ENCODE assay signal across 8 cellular contexts in genomic region chr15:66293085-66293418, GRCh38. TPM values are rescaled to one million over a fixed set of nuclear protein-coding genes. Genes with fewer than 3 reads are reported as not detected.
DNase-seq lines count a peak whose midpoint lies in the region; ATAC-seq, FAIRE-seq and TF ChIP-seq lines count a peak whose summit lies in the region.

No MANE protein-coding gene starts in this region.

- no peak for TF ChIP-seq POLR2A in H1 (IDR thresholded peaks at IDR 0.05; ENCODE audit: control extremely low read depth in 1 of 2, low read depth in 2 of 2, low read length in 2 of 2)

- no peaks in the 10 kb centered on the region for H3K36me3 ChIP-seq in CD8-positive, alpha-beta T cell (ENCODE audit: insufficient read depth, low read length)
- no peaks in the 10 kb centered on the region for H3K36me3 ChIP-seq in MM.1S (replicated peaks; ENCODE audit: insufficient read depth, low read length)
- H3K36me3 ChIP-seq in H1 (ENCODE audit: control insufficient read depth in 2 of 4, insufficient read depth in 4 of 4, low read length in 3 of 4) = no peaks in the 10 kb centered on the region

- H4K8ac ChIP-seq in H1 (ENCODE audit: extremely low read depth, insufficient read depth, low read length) = peak overlapping the region; percentile 88

- intact Hi-C loops in CD8-positive, alpha-beta T cell (cut with DNase I, micrococcal nuclease) = loop anchor here (2.0 to 10.0 kb wide), 7 partner anchors 64 to 1549 kb away; partner anchors contain the start of genes MAP2K1 (in 2 of the 2), RAB11A (in 2 of the 2), RPL4 (in 2 of the 2) and ZWILCH (in 2 of the 2)

- H3K9ac ChIP-seq in MM.1S (ENCODE audit: low read length) (peak overlapping the region; percentile 84), H1 (replicated peaks in 1 of 4; ENCODE audit: extremely low read depth in 1 of 4, low read depth in 3 of 4, low read length in 3 of 4) (peak overlapping the region in 3 of 4 experiments; percentile 58 to 73 (median 69); a peak in 6 of 7 replicates)

- no peak overlapping the region for H3K23ac ChIP-seq in H1 (ENCODE audit: insufficient read length)

- H3K27ac ChIP-seq in CD8-positive, alpha-beta T cell (ENCODE audit: low read depth, low read length) = peak overlapping the region; percentile 86
- H3K27ac ChIP-seq in MM.1S (ENCODE audit: low read length) (peak overlapping the region; percentile 73; the same call in 1 of the 2 replicates), H1 (ENCODE audit: low read depth, low read length) (peak overlapping the region; percentile 65; the same call in 1 of the 2 replicates)

- H3K4me2 ChIP-seq in MM.1S (ENCODE audit: low read depth, low read length) (peak overlapping the region; percentile 76), H1 (ENCODE audit: insufficient read depth in 1 of 2, low read depth in 2 of 2, low read length in 2 of 2) (peak overlapping the region; percentile 81 to 88)

- H3K4me3 ChIP-seq in CD8-positive, alpha-beta T cell (ENCODE audit: low read depth, low read length) = peak overlapping the region; percentile 72
- H3K4me3 ChIP-seq in MM.1S (ENCODE audit: low read length) (peak overlapping the region; percentile 79), H1 (ENCODE audit: extremely low read depth in 1 of 4, insufficient read depth in 2 of 4, low read depth in 3 of 4, low read length in 4 of 4) (peak overlapping the region; percentile 54 to 73 (median 60))

- H2AFZ ChIP-seq in MM.1S (ENCODE audit: low read length) (peak overlapping the region; percentile 79), H1 (ENCODE audit: low read length) (peak overlapping the region; percentile 97)

- H3K27me3 Mint-ChIP-seq in CD8-positive, alpha-beta T cell (ENCODE audit: low read depth) = no peaks in the 10 kb centered on the region
- no peaks in the 10 kb centered on the region for H3K27me3 Mint-ChIP-seq in nephron (ENCODE audit: low read depth)

- TF ChIP-seq RAD21 in H1 (IDR thresholded peaks at IDR 0.05 in 1 of 2, conservative IDR thresholded peaks at IDR 0.05 in 1 of 2; ENCODE audit: low read depth in 2 of 2, low read length in 2 of 2) = no peak

- no peak overlapping the region for H2AK5ac ChIP-seq in H1 (ENCODE audit: low read depth, low read length)

- CTCF ChIA-PET in CD8-positive, alpha-beta T cell (lab: Charles Lee) = interaction anchor here (1.4 kb wide), 1 partner anchor 206 kb away, joined by 3 read pairs; no protein-coding TSS in a partner anchor
- CTCF ChIA-PET in H1 (lab: Charles Lee; ENCODE audit: partially characterized antibody) = interaction anchor here (0.6 to 1.0 kb wide), 3 partner anchors 9 to 163 kb away, joined by 3 to 5 read pairs (median 3); no protein-coding TSS in a partner anchor

- H3K4ac ChIP-seq in H1 (replicated peaks; ENCODE audit: insufficient read length, low read depth, low read length) = no peak overlapping the region

- H3K9me2 ChIP-seq in MM.1S (replicated peaks; ENCODE audit: insufficient read depth, low read length) = no peaks in the 10 kb centered on the region

- peaks cover 49% of the 10 kb centered on the region for H3K4me1 Mint-ChIP-seq in CD8-positive, alpha-beta T cell (ENCODE audit: low read depth)
- H3K4me1 Mint-ChIP-seq in nephron = peaks cover 37% of the 10 kb centered on the region

- peaks cover 13% of the 10 kb centered on the region for H3K36me3 Mint-ChIP-seq in CD8-positive, alpha-beta T cell
- H3K36me3 Mint-ChIP-seq in nephron (ENCODE audit: low read depth) = peaks cover 9% of the 10 kb centered on the region

- DNase-seq in CD8-positive, alpha-beta T cell = no peak
- DNase-seq in MM.1S (no peak), H1 (ENCODE audit: low read depth in 1 of 2, low spot score in 2 of 2) (no peak), OCI-M1 (lab: John Stamatoyannopoulos, UW) (no peak), NK-92 (lab: John Stamatoyannopoulos, UW; ENCODE audit: unreplicated experiment) (no peak)
- no peak for DNase-seq in NK-92 treated with Interleukin-12 subunit alpha and Interleukin-12 subunit beta, amount 100 ng/mL, for 24 hours (lab: John Stamatoyannopoulos, UW)

- peak overlapping the region; percentile 47 for H2BK120ac ChIP-seq in H1 (replicated peaks; ENCODE audit: low read depth, low read length)

- H3K9me3 ChIP-seq in CD8-positive, alpha-beta T cell (ENCODE audit: low read length) = no peaks in the 10 kb centered on the region
- H3K9me3 ChIP-seq in MM.1S (replicated peaks; ENCODE audit: insufficient read depth, low read length) = no peaks in the 10 kb centered on the region
- H3K9me3 ChIP-seq in H1 (ENCODE audit: insufficient read depth in 2 of 2, low read depth in 1 of 2, low read length in 1 of 2) = no peaks in the 10 kb centered on the region

- TF ChIP-seq EP300 in H1 (IDR thresholded peaks at IDR 0.05; ENCODE audit: borderline replicate concordance in 1 of 2, low read depth in 2 of 2, low read length in 2 of 2) = no peak

- H3K9me3 Mint-ChIP-seq in CD8-positive, alpha-beta T cell = no peaks in the 10 kb centered on the region
- H3K9me3 Mint-ChIP-seq in nephron = no peaks in the 10 kb centered on the region

- H3K14ac ChIP-seq in H1 (ENCODE audit: insufficient read length) = no peak overlapping the region

- no peak overlapping the region for H2BK20ac ChIP-seq in H1 (ENCODE audit: low read length)

- H3K4me1 ChIP-seq in CD8-positive, alpha-beta T cell (ENCODE audit: insufficient read depth, low read length) = peaks cover 39% of the 10 kb centered on the region
- H3K4me1 ChIP-seq in MM.1S (ENCODE audit: low read length) = peaks cover 20% of the 10 kb centered on the region; the same call in 1 of the 2 replicates
- H3K4me1 ChIP-seq in H1 (replicated peaks in 1 of 4; ENCODE audit: control insufficient read depth in 3 of 4, insufficient read depth in 4 of 4, low read length in 3 of 4) = peaks cover 6 to 12% (median 7%) of the 10 kb centered on the region in 4 experiments; a peak in 6 of 7 replicates

- POLR2A ChIA-PET in CD8-positive, alpha-beta T cell (lab: Charles Lee) = interaction anchor here (1.2 to 2.7 kb wide), 3 partner anchors 14 to 211 kb away, joined by 3 to 9 read pairs (median 4); partner anchors contain the start of genes MAP2K1, RPL4 and ZWILCH
- POLR2A ChIA-PET in H1 (lab: Charles Lee; ENCODE audit: partially characterized antibody) = interaction anchor here (0.6 to 3.4 kb wide), 8 partner anchors 9 to 210 kb away, joined by 3 to 20 read pairs (median 4); partner anchors contain the start of gene SNAPC5

- H2BK15ac ChIP-seq in H1 (ENCODE audit: low read length) = peak overlapping the region; percentile 73; the same call in 1 of the 2 replicates

- FAIRE-seq in H1 (lab: Jason Lieb, UNC) = no peak

- H4K91ac ChIP-seq in H1 (replicated peaks; ENCODE audit: insufficient read length, low read length) = peak overlapping the region; percentile 89

- H2BK12ac ChIP-seq in H1 (ENCODE audit: low read depth, low read length) = no peak overlapping the region; the same call in 1 of the 2 replicates

- 25% methylated on average over 13 of the region's 13 CpGs; no CpG with 5 or more reads in 1 of the 2 experiments for WGBS in H1 (ENCODE audit: extremely low coverage in 1 of 2, insufficient coverage in 1 of 2, insufficient read length in 1 of 2, insufficient replicate concordance in 2 of 2, low coverage in 1 of 2, low lambda C conversion rate in 2 of 2, missing lambda C conversion rate in 1 of 2), 2 experiments

- TF ChIP-seq CTCF in CD8-positive, alpha-beta T cell (IDR thresholded peaks at IDR 0.05) = no peak
- no peak for TF ChIP-seq CTCF in MM.1S (IDR thresholded peaks at IDR 0.05; ENCODE audit: low read length)
- no peak for TF ChIP-seq CTCF in H1 (IDR thresholded peaks at IDR 0.05; ENCODE audit: control extremely low read depth in 1 of 3, insufficient read depth in 1 of 3, low read depth in 1 of 3, low read length in 3 of 3)
- TF ChIP-seq CTCF in nephron (IDR thresholded peaks at IDR 0.05; ENCODE audit: unreplicated experiment in 3 of 3) = no peak

- peak overlapping the region; percentile 92 for H3K18ac ChIP-seq in H1 (ENCODE audit: extremely low read depth, low read length)

- peak overlapping the region; percentile 42 for H3K56ac ChIP-seq in H1 (replicated peaks; ENCODE audit: insufficient read length, low read depth, low read length)

- H4K5ac ChIP-seq in H1 (ENCODE audit: insufficient read length, low read depth, low read length) = peak overlapping the region; percentile 27

- no peaks in the 10 kb centered on the region; the same call in 1 of the 2 replicates for H3K79me1 ChIP-seq in H1 (ENCODE audit: low read depth, low read length)

- H3K27me3 ChIP-seq in CD8-positive, alpha-beta T cell (ENCODE audit: insufficient read depth, low read length) = no peaks in the 10 kb centered on the region
- H3K27me3 ChIP-seq in MM.1S (replicated peaks; ENCODE audit: insufficient read depth, low read length) = no peaks in the 10 kb centered on the region
- no peaks in the 10 kb centered on the region for H3K27me3 ChIP-seq in H1 (replicated peaks in 1 of 4; ENCODE audit: control insufficient read depth in 3 of 4, extremely low read depth in 1 of 4, insufficient read depth in 3 of 4, low read length in 3 of 4)

- H3K23me2 ChIP-seq in H1 (ENCODE audit: low read depth, low read length) = peaks cover 2% of the 10 kb centered on the region; the same call in 1 of the 2 replicates

- peaks cover 12% of the 10 kb centered on the region for H3F3A ChIP-seq in MM.1S (ENCODE audit: insufficient read depth, low read length)

- no peaks in the 10 kb centered on the region for H4K20me1 ChIP-seq in MM.1S (ENCODE audit: insufficient read depth, low read length)
- no peaks in the 10 kb centered on the region for H4K20me1 ChIP-seq in H1 (replicated peaks in 1 of 2; ENCODE audit: control insufficient read depth in 1 of 2, insufficient read depth in 2 of 2, low read length in 2 of 2)

- 0 out of 2 replicates have a peak overlapping the region, but pooled peaks have one; percentile 79 for H2BK5ac ChIP-seq in H1 (ENCODE audit: low read depth, low read length)

- ATAC-seq in CD8-positive, alpha-beta T cell = no peak
- ATAC-seq in HG03432 (IDR thresholded peaks at IDR 0.05; ENCODE audit: unreplicated experiment) = no peak

- H3K79me2 ChIP-seq in MM.1S (ENCODE audit: low read length) = peaks cover 33% of the 10 kb centered on the region
- peaks cover 0 to 4% of the 10 kb centered on the region in 2 experiments; a peak in 1 of 4 replicates for H3K79me2 ChIP-seq in H1 (ENCODE audit: control insufficient read depth in 1 of 2, insufficient read depth in 2 of 2, low read length in 2 of 2)

- H3K4me3 Mint-ChIP-seq in CD8-positive, alpha-beta T cell = peak overlapping the region; percentile 82
- peak overlapping the region; percentile 80 to 91 (median 87) for H3K4me3 Mint-ChIP-seq in nephron

- peak overlapping the region; percentile 93 for H3K27ac Mint-ChIP-seq in CD8-positive, alpha-beta T cell
- peak overlapping the region; percentile 91 to 97 (median 95) for H3K27ac Mint-ChIP-seq in nephron

RNA-seq across cellular contexts. Expression of gene DIS3L, which starts 0.3 kb away (rescaled TPM):
- total RNA-seq in CD8-positive, alpha-beta T cell = 10 to 100 TPM; 16.6 to 18.8 TPM
- total RNA-seq in H1 (2021; fragmentation: NEBNext Ultra II Directional; extraction: Animal tissue kit (Norgen Biotek cat#: 25700)) = 25.0 and 31.2 TPM in 2 replicates
- polyA plus RNA-seq in H1 (2011; rRNA removed) = 5.5 and 8.7 TPM in 2 replicates
- 9.7 TPM for polyA plus RNA-seq in H1 (2011; cell fraction: cytosol; rRNA removed)
- 7.1 TPM for polyA plus RNA-seq in H1 (2011; cell fraction: nucleus; rRNA removed)
- polyA plus RNA-seq in H1 (2012, experiment 1 of 2) = 16.9 to 26.9 TPM (median 19.2 TPM) in 4 replicates
- 2.1 TPM for polyA plus RNA-seq in H1 (2012, experiment 2 of 2)
- polyA plus RNA-seq in H1 (2013, experiment 1 of 2) = 11.0 TPM
- polyA plus RNA-seq in H1 (2013, experiment 2 of 2) = 10.8 TPM
- 24.3 and 26.7 TPM in 2 replicates for polyA minus RNA-seq in H1 (2011; rRNA and poly(A)+ RNA removed)
- 14.0 TPM for polyA minus RNA-seq in H1 (2011; cell fraction: cytosol; rRNA and poly(A)+ RNA removed)
- 15.7 TPM for polyA minus RNA-seq in H1 (2011; cell fraction: nucleus; rRNA and poly(A)+ RNA removed)

RNA-seq across cellular contexts. Expression of gene MEGF11, which starts 39.5 kb away (rescaled TPM):
- total RNA-seq in CD8-positive, alpha-beta T cell = not detected
- total RNA-seq in H1 (2021; fragmentation: NEBNext Ultra II Directional; extraction: Animal tissue kit (Norgen Biotek cat#: 25700)) = 3.5 and 4.4 TPM in 2 replicates
- 4.8 and 5.9 TPM in 2 replicates for polyA plus RNA-seq in H1 (2011; rRNA removed)
- polyA plus RNA-seq in H1 (2011; cell fraction: cytosol; rRNA removed) = 4.7 TPM
- polyA plus RNA-seq in H1 (2011; cell fraction: nucleus; rRNA removed) = 15.8 TPM
- 3.2 to 5.2 TPM (median 4.3 TPM) in 4 replicates for polyA plus RNA-seq in H1 (2012, experiment 1 of 2)
- 5.6 TPM for polyA plus RNA-seq in H1 (2012, experiment 2 of 2)
- 1.7 TPM for polyA plus RNA-seq in H1 (2013, experiment 1 of 2)
- polyA plus RNA-seq in H1 (2013, experiment 2 of 2) = 1.7 TPM
- polyA minus RNA-seq in H1 (2011; rRNA and poly(A)+ RNA removed) = 7.0 and 10.2 TPM in 2 replicates
- polyA minus RNA-seq in H1 (2011; cell fraction: cytosol; rRNA and poly(A)+ RNA removed) = 6.5 TPM
- polyA minus RNA-seq in H1 (2011; cell fraction: nucleus; rRNA and poly(A)+ RNA removed) = 12.2 TPM
